8 cellular contexts compared by ENCODE assay signal in genomic region chr6:83215131-83216047, GRCh38. TPM values are rescaled to one million over a fixed set of nuclear protein-coding genes. Genes with fewer than 3 reads are reported as not detected.
DNase-seq lines count a peak whose midpoint lies in the region; ATAC-seq, FAIRE-seq and TF ChIP-seq lines count a peak whose summit lies in the region.

No MANE protein-coding gene starts in this region.

- H2BK120ac ChIP-seq in IMR-90 (ENCODE audit: low read depth, low read length) (0 out of 2 replicates have a peak overlapping the region, but pooled peaks have one; percentile 39), neuronal stem cell (ENCODE audit: low read depth, low read length) (no peak overlapping the region)

- peaks cover 4% of the 10 kb centered on the region for H3K4me1 ChIP-seq in IMR-90 (ENCODE audit: control insufficient read depth, insufficient read depth, low read length)
- H3K4me1 ChIP-seq in OCI-LY1 (ENCODE audit: insufficient read depth, low read length, severe bottlenecking) = no peaks in the 10 kb centered on the region
- no peaks in the 10 kb centered on the region for H3K4me1 ChIP-seq in neuronal stem cell (ENCODE audit: control insufficient read depth in 2 of 2, insufficient read depth in 1 of 2, low read depth in 1 of 2, low read length in 2 of 2)
- no peaks in the 10 kb centered on the region for H3K4me1 ChIP-seq in vagina

- no peak overlapping the region for H3K23ac ChIP-seq in IMR-90 (ENCODE audit: low read depth, low read length)
- H3K23ac ChIP-seq in neuronal stem cell (ENCODE audit: low read depth, low read length, poor library complexity) = no peak overlapping the region

- peak; percentile 84 for TF ChIP-seq RAD21 in IMR-90 (IDR thresholded peaks at IDR 0.05; ENCODE audit: low read length)

- H3K79me2 ChIP-seq in OCI-LY1 (ENCODE audit: insufficient read depth, low read length) = no peaks in the 10 kb centered on the region

- peak; percentile 87 for FAIRE-seq in G401.6 (lab: Jason Lieb, UNC)

- H4K5ac ChIP-seq in IMR-90 (ENCODE audit: low read depth, low read length) = peak overlapping the region; percentile 72; the same call in 1 of the 2 replicates

- POLR2A ChIA-PET in IMR-90 (lab: Charles Lee; ENCODE audit: unreplicated experiment) = no interaction called here

- H2BK12ac ChIP-seq in neuronal stem cell (ENCODE audit: low read length) = no peak overlapping the region

- no CpG with 5 or more reads among the region's 7 CpGs for WGBS in IMR-90 (ENCODE audit: extremely low coverage in 2 of 2, insufficient read length in 1 of 2), 2 experiments
- WGBS in neuronal stem cell (ENCODE audit: extremely low coverage in 2 of 2, insufficient read length in 2 of 2, insufficient replicate concordance in 1 of 2), 2 donors = no CpG with 5 or more reads among the region's 7 CpGs

- H2AK5ac ChIP-seq in IMR-90 (ENCODE audit: low read depth, low read length) (no peak overlapping the region), neuronal stem cell (ENCODE audit: low read depth, low read length) (no peak overlapping the region)

- H2BK15ac ChIP-seq in IMR-90 (ENCODE audit: low read depth, low read length) (no peak overlapping the region), neuronal stem cell (ENCODE audit: low read length) (no peak overlapping the region)

- TF ChIP-seq CTCF in IMR-90 (conservative IDR thresholded peaks at IDR 0.05; ENCODE audit: low read depth, low read length) (peak; percentile 92), OCI-LY1 (IDR thresholded peaks at IDR 0.05; ENCODE audit: low read length) (peak; percentile 84), fibroblast of pulmonary artery (IDR thresholded peaks at IDR 0.05; ENCODE audit: low read length, missing control alignments) (peak; percentile 98), vagina (IDR thresholded peaks at IDR 0.05) (peak; percentile 48 to 58 (median 50))

- no peaks in the 10 kb centered on the region for H3F3A ChIP-seq in OCI-LY1 (ENCODE audit: insufficient read depth, low read length)

- H4K8ac ChIP-seq in IMR-90 (ENCODE audit: low read depth in 2 of 2, low read length in 2 of 2) (peak overlapping the region in 1 of 2 experiments; percentile 66; a peak in 2 of 4 replicates), neuronal stem cell (ENCODE audit: low read depth, low read length) (no peak overlapping the region)

- H3K9me3 Mint-ChIP-seq in activated T-cell treated with anti-CD3 and anti-CD28 coated beads, Interleukin-2, amount 50 U/mL, for 24 hours = no peaks in the 10 kb centered on the region

- in situ Hi-C loops in IMR-90 (cut with MboI; ENCODE audit: low sequenced_read_pairs) = no loop called here

- H3K14ac ChIP-seq in IMR-90 (replicated peaks; ENCODE audit: low read depth, low read length) (0 out of 2 replicates have a peak overlapping the region, but pooled peaks have one; percentile 7), neuronal stem cell (ENCODE audit: low read length) (no peak overlapping the region)

- 0 out of 2 replicates have a peak, but pooled peaks cover 3% of the 10 kb centered on the region for H3K9me1 ChIP-seq in IMR-90 (ENCODE audit: insufficient read depth, low read length)

- H3K36me3 ChIP-seq in IMR-90 (ENCODE audit: control insufficient read depth, insufficient read depth, low read length) = no peaks in the 10 kb centered on the region
- no peaks in the 10 kb centered on the region for H3K36me3 ChIP-seq in OCI-LY1 (ENCODE audit: insufficient read depth, low read length)
- H3K36me3 ChIP-seq in neuronal stem cell (replicated peaks in 1 of 2; ENCODE audit: control insufficient read depth in 2 of 2, insufficient read depth in 2 of 2, low read length in 2 of 2) = no peaks in the 10 kb centered on the region
- H3K36me3 ChIP-seq in vagina = no peaks in the 10 kb centered on the region

- no TSS peak for BruUV-seq in IMR-90 (replicated peaks; lab: Mats Ljungman, UMichigan)

- ATAC-seq in GM21619 (IDR thresholded peaks at IDR 0.05; ENCODE audit: unreplicated experiment) (peak; percentile 100), IMR-90 (ENCODE audit: low read depth) (peak; percentile 91)

- H3K27ac Mint-ChIP-seq in activated T-cell treated with anti-CD3 and anti-CD28 coated beads, Interleukin-2, amount 50 U/mL, for 24 hours = no peak overlapping the region

- DNase-seq in IMR-90 (peak; percentile 80), fibroblast of pulmonary artery (ENCODE audit: low read depth) (peak; percentile 88), neuronal stem cell (ENCODE audit: low spot score) (peak; percentile 48), vagina (ENCODE audit: extremely low spot score in 2 of 2) (no peak)
- DNase-seq in activated T-cell treated with anti-CD3 and anti-CD28 coated beads, Interleukin-2, amount 50 U/mL, for 24 hours = peak; percentile 49

- H2AFZ ChIP-seq in IMR-90 (replicated peaks; ENCODE audit: low read length, poor library complexity) (no peak overlapping the region), OCI-LY1 (ENCODE audit: low read length) (no peak overlapping the region), neuronal stem cell (ENCODE audit: low read length) (peak overlapping the region; percentile 80)

- H2BK20ac ChIP-seq in IMR-90 (ENCODE audit: low read depth, low read length) = peak overlapping the region; percentile 45; the same call in 1 of the 2 replicates

- peak overlapping the region; percentile 62; the same call in 1 of the 2 replicates for H3K4ac ChIP-seq in IMR-90 (ENCODE audit: low read depth, low read length)
- H3K4ac ChIP-seq in neuronal stem cell (ENCODE audit: low read length) = no peak overlapping the region

- H3K4me3 ChIP-seq in IMR-90 (ENCODE audit: insufficient read depth, low read depth, low read length) = no peak overlapping the region
- no peak overlapping the region for H3K4me3 ChIP-seq in OCI-LY1 (ENCODE audit: low read depth, low read length, poor library complexity, severe bottlenecking)
- no peak overlapping the region for H3K4me3 ChIP-seq in fibroblast of pulmonary artery (replicated peaks; ENCODE audit: low read depth, low read length)
- no peak overlapping the region for H3K4me3 ChIP-seq in neuronal stem cell (ENCODE audit: low read length in 2 of 2)
- no peak overlapping the region for H3K4me3 ChIP-seq in vagina

- peaks cover 6% of the 10 kb centered on the region for H3K27me3 Mint-ChIP-seq in activated T-cell treated with anti-CD3 and anti-CD28 coated beads, Interleukin-2, amount 50 U/mL, for 24 hours

- H2BK5ac ChIP-seq in IMR-90 (ENCODE audit: low read depth, low read length, poor library complexity, severe bottlenecking) (peak overlapping the region; percentile 88), neuronal stem cell (ENCODE audit: low read length) (no peak overlapping the region)

- H3K18ac ChIP-seq in IMR-90 (ENCODE audit: low read depth, low read length) = peak overlapping the region; percentile 96; the same call in 1 of the 2 replicates
- H3K18ac ChIP-seq in neuronal stem cell (ENCODE audit: low read length) = no peak overlapping the region

- dilution Hi-C loops in IMR-90 (cut with HindIII; ENCODE audit: low sequenced_read_pairs, unreplicated experiment) = loop anchor here (25.0 kb wide), 1 partner anchor 297 kb away; the partner anchor contains the start of gene PRSS35

- H4K20me1 ChIP-seq in IMR-90 (ENCODE audit: insufficient read depth, low read length) (no peaks in the 10 kb centered on the region), OCI-LY1 (ENCODE audit: insufficient read depth, low read length) (no peaks in the 10 kb centered on the region)

- no peaks in the 10 kb centered on the region; a peak in 1 of 4 replicates for H3K79me1 ChIP-seq in IMR-90 (ENCODE audit: low read depth in 1 of 2, low read length in 2 of 2)
- no peaks in the 10 kb centered on the region for H3K79me1 ChIP-seq in neuronal stem cell (ENCODE audit: low read depth, low read length)

- peak overlapping the region; percentile 41; the same call in 1 of the 2 replicates for H3K9ac ChIP-seq in IMR-90 (ENCODE audit: low read depth, low read length)
- H3K9ac ChIP-seq in OCI-LY1 (ENCODE audit: low read length) = no peak overlapping the region
- no peak overlapping the region for H3K9ac ChIP-seq in neuronal stem cell (ENCODE audit: low read depth, low read length, poor library complexity)

- no peak overlapping the region for H2AK9ac ChIP-seq in IMR-90 (replicated peaks; ENCODE audit: low read depth, low read length, poor library complexity)

- CTCF ChIA-PET in IMR-90 (lab: Yijun Ruan, JAX) = interaction anchor here (0.5 to 4.0 kb wide), 17 partner anchors 15 to 305 kb away, joined by 3 to 71 read pairs (median 3); partner anchors contain the start of genes DOP1A, PRSS35 and UBE3D

- no peaks in the 10 kb centered on the region for H3K36me3 Mint-ChIP-seq in activated T-cell treated with anti-CD3 and anti-CD28 coated beads, Interleukin-2, amount 50 U/mL, for 24 hours (ENCODE audit: low read depth)

- H4K91ac ChIP-seq in IMR-90 (ENCODE audit: insufficient read depth, low read depth, low read length) (peak overlapping the region; percentile 26; the same call in 1 of the 2 replicates), neuronal stem cell (ENCODE audit: low read depth, low read length, poor library complexity) (no peak overlapping the region)

- no peaks in the 10 kb centered on the region for H3K9me2 ChIP-seq in OCI-LY1 (ENCODE audit: low read depth, low read length)

- intact Hi-C loops in IMR-90 (cut with micrococcal nuclease) (loop anchor here (1.0 to 10.0 kb wide), 3 partner anchors 148 to 971 kb away; partner anchors contain the start of genes DOP1A and IBTK), vagina (cut with DNase I) (no loop called here)

- H3K4me2 ChIP-seq in IMR-90 (ENCODE audit: low read depth, low read length) (peak overlapping the region; percentile 67; the same call in 1 of the 2 replicates), OCI-LY1 (ENCODE audit: low read length) (no peak overlapping the region), neuronal stem cell (ENCODE audit: insufficient read depth, low read length, poor library complexity, severe bottlenecking) (no peak overlapping the region)

- H3K56ac ChIP-seq in IMR-90 (ENCODE audit: extremely low read depth, insufficient read depth, low read length) = no peak overlapping the region

- H3K9me3 ChIP-seq in IMR-90 (ENCODE audit: control insufficient read depth, insufficient read depth, low read length) = no peaks in the 10 kb centered on the region
- no peaks in the 10 kb centered on the region for H3K9me3 ChIP-seq in OCI-LY1 (ENCODE audit: low read length)
- no peaks in the 10 kb centered on the region for H3K9me3 ChIP-seq in neuronal stem cell (replicated peaks in 1 of 2; ENCODE audit: control insufficient read depth in 2 of 2, insufficient read depth in 1 of 2, low read depth in 1 of 2, low read length in 2 of 2)
- H3K9me3 ChIP-seq in vagina = no peaks in the 10 kb centered on the region

- H3K27ac ChIP-seq in IMR-90 (ENCODE audit: insufficient read depth, low read length) (peak overlapping the region; percentile 62; the same call in 1 of the 2 replicates), OCI-LY1 (ENCODE audit: low read depth, low read length, poor library complexity, severe bottlenecking) (no peak overlapping the region), neuronal stem cell (replicated peaks; ENCODE audit: low read length) (no peak overlapping the region), vagina (no peak overlapping the region)

- peaks cover 1% of the 10 kb centered on the region for H3K4me1 Mint-ChIP-seq in activated T-cell treated with anti-CD3 and anti-CD28 coated beads, Interleukin-2, amount 50 U/mL, for 24 hours (ENCODE audit: low read depth)

- no peak overlapping the region for H3K4me3 Mint-ChIP-seq in activated T-cell treated with anti-CD3 and anti-CD28 coated beads, Interleukin-2, amount 50 U/mL, for 24 hours

- TF ChIP-seq POLR2A in IMR-90 (IDR thresholded peaks at IDR 0.05; ENCODE audit: low read depth, low read length) (no peak), vagina (IDR thresholded peaks at IDR 0.05) (no peak)

- H3K27me3 ChIP-seq in IMR-90 (ENCODE audit: control insufficient read depth, insufficient read depth, low read length) = no peaks in the 10 kb centered on the region
- no peaks in the 10 kb centered on the region for H3K27me3 ChIP-seq in OCI-LY1 (ENCODE audit: insufficient read depth, low read length)
- H3K27me3 ChIP-seq in neuronal stem cell (ENCODE audit: control insufficient read depth in 3 of 3, insufficient read depth in 3 of 3, low read depth in 1 of 3, low read length in 3 of 3) = peaks cover 0 to 40% (median 0%) of the 10 kb centered on the region in 3 experiments
- H3K27me3 ChIP-seq in vagina = no peaks in the 10 kb centered on the region

RNA-seq across cellular contexts. Expression of gene RWDD2A, which starts 22.2 kb away (rescaled TPM):
- 3.9 and 4.7 TPM in 2 replicates for total RNA-seq in IMR-90 (2012; rRNA removed)
- polyA plus RNA-seq in IMR-90 (2012; rRNA removed) = 3.5 and 4.1 TPM in 2 replicates
- polyA plus RNA-seq in IMR-90 (2012; cell fraction: cytosol; rRNA removed) = 0.98 and 1.2 TPM in 2 replicates
- 1.5 and 9.5 TPM in 2 replicates for polyA plus RNA-seq in IMR-90 (2012; cell fraction: nucleus; rRNA removed; ENCODE audit: low replicate concordance)
- polyA plus RNA-seq in neuronal stem cell (2013, experiment 1 of 2) = 5.8 TPM
- 6.0 TPM for polyA plus RNA-seq in neuronal stem cell (2013, experiment 2 of 2)
- total RNA-seq in vagina = 2.0 TPM

RNA-seq across cellular contexts. Expression of gene PGM3, which starts 22.3 kb away (rescaled TPM):
- total RNA-seq in IMR-90 (2012; rRNA removed) (223 and 336 TPM in 2 replicates), vagina (10.1 TPM)
- 64.3 and 68.4 TPM in 2 replicates for polyA plus RNA-seq in IMR-90 (2012; rRNA removed)
- 10.0 and 14.5 TPM in 2 replicates for polyA plus RNA-seq in IMR-90 (2012; cell fraction: cytosol; rRNA removed)
- 12.8 and 124 TPM in 2 replicates for polyA plus RNA-seq in IMR-90 (2012; cell fraction: nucleus; rRNA removed; ENCODE audit: low replicate concordance)
- polyA plus RNA-seq in neuronal stem cell (2013, experiment 1 of 2) = 22.8 TPM
- polyA plus RNA-seq in neuronal stem cell (2013, experiment 2 of 2) = 22.4 TPM

Comparison
In these comparisons a context has a peak if more than half of its experiments do, and no peak if none do; other contexts are left out.
1. DNase-seq: peak in IMR-90 (single experiment), activated T-cell treated with anti-CD3 and anti-CD28 coated beads, Interleukin-2, amount 50 U/mL, for 24 hours (single experiment), fibroblast of pulmonary artery (single experiment) and neuronal stem cell (single experiment); none in vagina (0 of 2).
2. RNA of gene PGM3, which starts 22.3 kb away (total RNA-seq): 223 to 336 TPM in IMR-90; 10.1 TPM in vagina (single experiment); every median in the first group is over 10 times any median in the second.
3. Peak in every context shown above with its lines, with median percentiles within 50 percentile points of each other: CTCF ChIP-seq.